ENCODE assay signal across 12 cellular contexts in genomic region chr2:174846218-174846617, GRCh38.
DNase-seq lines count a peak whose midpoint lies in the region; FAIRE-seq and TF ChIP-seq lines count a peak whose summit lies in the region.
"Had no signal": no experiment of that assay in that cellular context is flagged by ENCODE, and none has a peak within 500 bp of the region (broad histone marks: within the 10 kb centered on the region; RNA-seq: fewer than 3 reads in every experiment).

No MANE protein-coding gene starts in this region.

- no peaks in the 10 kb centered on the region for H3K27me3 ChIP-seq in astrocyte (ENCODE audit: insufficient read depth, low read length)
- no peaks in the 10 kb centered on the region for H3K27me3 ChIP-seq in iPS-20b (ENCODE audit: insufficient read depth, low read length)

- H3K4me1 ChIP-seq in astrocyte (ENCODE audit: insufficient read depth, low read length) (peaks cover 2% of the 10 kb centered on the region), iPS-20b (ENCODE audit: insufficient read depth, low read length) (peaks cover 52% of the 10 kb centered on the region)

- H3K27me3 Mint-ChIP-seq in HFFc6 (ENCODE audit: insufficient read depth): no peaks in the 10 kb centered on the region
- no peaks in the 10 kb centered on the region for H3K27me3 Mint-ChIP-seq in astrocyte (ENCODE audit: low read depth, unreplicated experiment)

- H3K4me2 ChIP-seq in astrocyte (ENCODE audit: low read length): peak overlapping the region; percentile 86

- H3K27ac Mint-ChIP-seq in HFFc6: peak overlapping the region; percentile 90
- H3K27ac Mint-ChIP-seq in astrocyte (ENCODE audit: unreplicated experiment): no peak overlapping the region
- H3K27ac Mint-ChIP-seq: CD14-positive monocyte had no signal

- peak; percentile 89 for FAIRE-seq in astrocyte (lab: Jason Lieb, UNC)

- H3K36me3 Mint-ChIP-seq in HFFc6 (ENCODE audit: low read depth) (no peaks in the 10 kb centered on the region; the same call in 1 of the 2 replicates), astrocyte (ENCODE audit: low read depth, unreplicated experiment) (no peaks in the 10 kb centered on the region)
- H3K36me3 Mint-ChIP-seq: CD14-positive monocyte had no signal

- no peak for DNase-seq in AG09309 (ENCODE audit: low read depth)
- no peak for DNase-seq in HFFc6
- DNase-seq in astrocyte (ENCODE audit: low read depth): no peak
- DNase-seq in NCI-H446 treated with DMSO at 0.1 percent for 48 hours (lab: John Stamatoyannopoulos, UW): no peak
- no peak for DNase-seq in NCI-H2227 (lab: John Stamatoyannopoulos, UW; ENCODE audit: unreplicated experiment)
- no peak for DNase-seq in GM19238 (ENCODE audit: insufficient read length, low spot score)
- no peak for DNase-seq in T1000 (lab: John Stamatoyannopoulos, UW)
- DNase-seq: cortex of kidney, hippocampal formation, NCI-H1092 treated with DMSO at 0.1 percent for 48 hours had no signal

- no peaks in the 10 kb centered on the region for H3K36me3 ChIP-seq in astrocyte (ENCODE audit: insufficient read depth, low read length)
- H3K36me3 ChIP-seq in iPS-20b (ENCODE audit: insufficient read depth, low read depth, low read length): no peaks in the 10 kb centered on the region

- H3K9ac ChIP-seq in astrocyte (ENCODE audit: low read length) (peak overlapping the region; percentile 72), iPS-20b (ENCODE audit: low read depth, low read length) (peak overlapping the region; percentile 23; the same call in 1 of the 2 replicates)

- H3K9me3 ChIP-seq in astrocyte (ENCODE audit: insufficient read depth, low read depth, low read length) (no peaks in the 10 kb centered on the region), iPS-20b (ENCODE audit: insufficient read depth, low read depth, low read length) (no peaks in the 10 kb centered on the region)

- H3K9me3 Mint-ChIP-seq in HFFc6: no peaks in the 10 kb centered on the region
- H3K9me3 Mint-ChIP-seq in astrocyte (ENCODE audit: unreplicated experiment): no peaks in the 10 kb centered on the region

- peak overlapping the region; percentile 98 for H3K4me3 Mint-ChIP-seq in HFFc6
- H3K4me3 Mint-ChIP-seq in astrocyte (ENCODE audit: unreplicated experiment): peak overlapping the region; percentile 80
- H3K4me3 Mint-ChIP-seq: CD14-positive monocyte had no signal

- H4K20me1 ChIP-seq in astrocyte (ENCODE audit: insufficient read depth, low read length): no peaks in the 10 kb centered on the region

- peak overlapping the region; percentile 53 for H3K4me3 ChIP-seq in AG09309 (ENCODE audit: control insufficient read depth, low read depth, low read length)
- H3K4me3 ChIP-seq in astrocyte (ENCODE audit: insufficient read depth, low read depth, low read length): peak overlapping the region; percentile 65
- H3K4me3 ChIP-seq in iPS-20b (ENCODE audit: low read length): peak overlapping the region; percentile 47

- H3K4me1 Mint-ChIP-seq in HFFc6 (ENCODE audit: low read depth): peaks cover 48% of the 10 kb centered on the region
- peaks cover 14% of the 10 kb centered on the region for H3K4me1 Mint-ChIP-seq in astrocyte (ENCODE audit: low read depth, unreplicated experiment)

- H3K79me2 ChIP-seq in astrocyte (ENCODE audit: insufficient read depth, low read length): peaks cover 18% of the 10 kb centered on the region

- H3K27ac ChIP-seq in astrocyte (ENCODE audit: low read depth, low read length) (peak overlapping the region; percentile 34), iPS-20b (ENCODE audit: low read length) (no peak overlapping the region)

- TF ChIP-seq CTCF in AG09309 (IDR thresholded peaks at IDR 0.05; ENCODE audit: control insufficient read depth, insufficient read depth, low read depth, low read length, missing control alignments) (no peak), HFFc6 (IDR thresholded peaks at IDR 0.05) (no peak), astrocyte (IDR thresholded peaks at IDR 0.05; ENCODE audit: insufficient read depth, low read depth, low read length) (no peak)

- no peak overlapping the region for H2AFZ ChIP-seq in astrocyte (ENCODE audit: low read depth, low read length)
